Comparison of ENCODE assay signal across 20 cellular contexts in genomic region chrX:47608130-47608810, GRCh38. TPM values are rescaled to one million over a fixed set of nuclear protein-coding genes. Genes with fewer than 3 reads are reported as not detected.
DNase-seq lines count a peak whose midpoint lies in the region; ATAC-seq and TF ChIP-seq lines count a peak whose summit lies in the region.
"Had no signal": no experiment of that assay in that cellular context is flagged by ENCODE, and none has a peak within 500 bp of the region (broad histone marks: within the 10 kb centered on the region; RNA-seq: fewer than 3 reads in every experiment).

No MANE protein-coding gene starts in this region.

- in situ Hi-C loops in KBM-7 (cut with MboI; ENCODE audit: low pct_unique_long_range_greater_than_20kb, low sequenced_read_pairs): no loop called here

- no peak overlapping the region for H3K4me3 ChIP-seq in MG63
- H3K4me3 ChIP-seq: breast epithelium, transverse colon had no signal

- H3K9me3 Mint-ChIP-seq in CD14-positive monocyte: peaks cover 0 to 7% (median 0%) of the 10 kb centered on the region in 7 donors
- no peaks in the 10 kb centered on the region for H3K9me3 Mint-ChIP-seq in dendritic cell treated with granulocyte-macrophage colony-stimulating factor and Interleukin-4, amounts not matched to agents 40 ng/mL and 50 ng/mL, for 4 days
- peaks cover 51% of the 10 kb centered on the region for H3K9me3 Mint-ChIP-seq in nephron progenitor cell
- H3K9me3 Mint-ChIP-seq: activated T-helper 17 cell treated with anti-CD3 and anti-CD28 coated beads, Interleukin-2, amount 50 U/mL, for 72 hours; stimulated activated memory B cell treated with anti-CD40 and anti-IgM and Interleukin-4, amounts not matched to agents 10 μg/mL and 1 μg/mL and 100 μg/mL, for 72 hours had no signal

- no peaks in the 10 kb centered on the region for H3K36me3 ChIP-seq in MG63
- H3K36me3 ChIP-seq: breast epithelium, transverse colon had no signal

- no peaks in the 10 kb centered on the region for H3K27me3 ChIP-seq in MG63
- H3K27me3 ChIP-seq: foreskin keratinocyte, transverse colon had no signal

- peaks cover 41% of the 10 kb centered on the region for H3K4me1 Mint-ChIP-seq in CD14-positive monocyte
- peaks cover 40% of the 10 kb centered on the region for H3K4me1 Mint-ChIP-seq in dendritic cell treated with granulocyte-macrophage colony-stimulating factor and Interleukin-4, amounts not matched to agents 40 ng/mL and 50 ng/mL, for 4 days (ENCODE audit: low read depth)
- peaks cover 11% of the 10 kb centered on the region for H3K4me1 Mint-ChIP-seq in nephron progenitor cell
- H3K4me1 Mint-ChIP-seq: activated T-helper 17 cell treated with anti-CD3 and anti-CD28 coated beads, Interleukin-2, amount 50 U/mL, for 72 hours had no signal

- H3K27ac Mint-ChIP-seq in CD14-positive monocyte (peak overlapping the region in 6 of 7 donors; percentile 60 to 84 (median 76)), nephron progenitor cell (peak overlapping the region; percentile 30)
- peak overlapping the region; percentile 55 for H3K27ac Mint-ChIP-seq in dendritic cell treated with granulocyte-macrophage colony-stimulating factor and Interleukin-4, amounts not matched to agents 40 ng/mL and 50 ng/mL, for 4 days
- H3K27ac Mint-ChIP-seq: activated T-helper 17 cell treated with anti-CD3 and anti-CD28 coated beads, Interleukin-2, amount 50 U/mL, for 72 hours; stimulated activated memory B cell treated with anti-CD40 and anti-IgM and Interleukin-4, amounts not matched to agents 10 μg/mL and 1 μg/mL and 100 μg/mL, for 72 hours had no signal

- ATAC-seq in GM21390 (IDR thresholded peaks at IDR 0.05; ENCODE audit: unreplicated experiment): no peak
- ATAC-seq: activated T-helper 17 cell treated with anti-CD3 and anti-CD28 coated beads, Interleukin-2, amount 50 U/mL, for 72 hours; foreskin keratinocyte; sciatic nerve; stimulated activated memory B cell treated with anti-CD40 and anti-IgM and Interleukin-4, amounts not matched to agents 10 μg/mL and 1 μg/mL and 100 μg/mL, for 72 hours had no signal

- no peaks in the 10 kb centered on the region for H3K9me3 ChIP-seq in MG63
- H3K9me3 ChIP-seq: breast epithelium, transverse colon had no signal

- peak overlapping the region; percentile 37 to 71 for H3K4me3 Mint-ChIP-seq in CD14-positive monocyte
- peak overlapping the region; percentile 31 for H3K4me3 Mint-ChIP-seq in dendritic cell treated with granulocyte-macrophage colony-stimulating factor and Interleukin-4, amounts not matched to agents 40 ng/mL and 50 ng/mL, for 4 days
- H3K4me3 Mint-ChIP-seq in nephron progenitor cell: peak overlapping the region; percentile 28
- H3K4me3 Mint-ChIP-seq: activated T-helper 17 cell treated with anti-CD3 and anti-CD28 coated beads, Interleukin-2, amount 50 U/mL, for 72 hours; stimulated activated memory B cell treated with anti-CD40 and anti-IgM and Interleukin-4, amounts not matched to agents 10 μg/mL and 1 μg/mL and 100 μg/mL, for 72 hours had no signal

- no peak for TF ChIP-seq CTCF in CD14-positive monocyte (IDR thresholded peaks at IDR 0.05)
- TF ChIP-seq CTCF in nephron progenitor cell (IDR thresholded peaks at IDR 0.05): no peak

- H3K27me3 Mint-ChIP-seq in CD14-positive monocyte (ENCODE audit: low read depth in 3 of 3): peaks cover 0 to 5% (median 0%) of the 10 kb centered on the region in 3 donors
- no peaks in the 10 kb centered on the region for H3K27me3 Mint-ChIP-seq in dendritic cell treated with granulocyte-macrophage colony-stimulating factor and Interleukin-4, amounts not matched to agents 40 ng/mL and 50 ng/mL, for 4 days
- peaks cover 4% of the 10 kb centered on the region for H3K27me3 Mint-ChIP-seq in nephron progenitor cell (ENCODE audit: low read depth, poor library complexity)
- H3K27me3 Mint-ChIP-seq: activated T-helper 17 cell treated with anti-CD3 and anti-CD28 coated beads, Interleukin-2, amount 50 U/mL, for 72 hours had no signal

- DNase-seq in CD14-positive monocyte (ENCODE audit: low spot score): no peak
- DNase-seq in KBM-7: peak; percentile 88
- DNase-seq in nephron progenitor cell: peak; percentile 12
- DNase-seq in activated CD4-positive, alpha-beta T cell treated with anti-CD3 and anti-CD28 coated beads, Interleukin-2, amount 50 U/mL, for 48 hours: no peak
- DNase-seq in DMS53 (lab: John Stamatoyannopoulos, UW): no peak
- no peak for DNase-seq in MG63
- DNase-seq: dermis blood vessel endothelial cell, foreskin keratinocyte, NCI-H1417, NCI-H69, SIG-M5, transverse colon had no signal

- intact Hi-C loops in CD14-positive monocyte (cut with micrococcal nuclease): no loop called here
- intact Hi-C loops in dendritic cell treated with granulocyte-macrophage colony-stimulating factor and Interleukin-4, amounts not matched to agents 40 ng/mL and 50 ng/mL, for 4 days (cut with micrococcal nuclease): no loop called here

- H3K36me3 Mint-ChIP-seq in CD14-positive monocyte (no peaks in the 10 kb centered on the region), nephron progenitor cell (ENCODE audit: low read depth) (no peaks in the 10 kb centered on the region)
- no peaks in the 10 kb centered on the region for H3K36me3 Mint-ChIP-seq in dendritic cell treated with granulocyte-macrophage colony-stimulating factor and Interleukin-4, amounts not matched to agents 40 ng/mL and 50 ng/mL, for 4 days (ENCODE audit: low read depth)
- H3K36me3 Mint-ChIP-seq: stimulated activated memory B cell treated with anti-CD40 and anti-IgM and Interleukin-4, amounts not matched to agents 10 μg/mL and 1 μg/mL and 100 μg/mL, for 72 hours had no signal

RNA-seq across cellular contexts. Expression of gene SYN1, which starts 11.4 kb away (rescaled TPM):
- under 1 TPM; 0.11 to 0.29 TPM for polyA plus RNA-seq in CD14-positive monocyte
- total RNA-seq in MG63 (2014; rRNA removed; shearing (Covaris generic); ENCODE audit: low replicate concordance): 0.26 TPM in 1 of 2 replicates, not detected in the other
- total RNA-seq: breast epithelium, dermis blood vessel endothelial cell, HT-29, OCI-LY7 had no signal

RNA-seq across cellular contexts. Expression of gene CFP, which starts 21.5 kb away (rescaled TPM):
- polyA plus RNA-seq in CD14-positive monocyte: 100 to 1,000 TPM; 461 to 491 TPM
- not detected in 2 replicates for total RNA-seq in MG63 (2014; rRNA removed; shearing (Covaris generic); ENCODE audit: low replicate concordance)

RNA-seq across cellular contexts. Expression of gene TIMP1, which starts 26.0 kb away (rescaled TPM):
- 100 to 1,000 TPM; 591 to 682 TPM for polyA plus RNA-seq in CD14-positive monocyte
- total RNA-seq in MG63 (2014; rRNA removed; shearing (Covaris generic); ENCODE audit: low replicate concordance): 162 and 333 TPM in 2 replicates
- total RNA-seq: OCI-LY7 had no signal

RNA-seq across cellular contexts. Expression of gene ELK1, which starts 42.1 kb away (rescaled TPM):
- polyA plus RNA-seq in CD14-positive monocyte: 10 to 100 TPM in 1 of 2 donors, 1 to 10 TPM in 1; 9.5 to 10.7 TPM
- 33.2 and 39.4 TPM in 2 replicates for total RNA-seq in MG63 (2014; rRNA removed; shearing (Covaris generic); ENCODE audit: low replicate concordance)

RNA-seq across cellular contexts. Expression of gene ARAF, which starts 47.3 kb away (rescaled TPM):
- polyA plus RNA-seq in CD14-positive monocyte: 10 to 100 TPM; 49.7 to 68.6 TPM
- total RNA-seq in MG63 (2014; rRNA removed; shearing (Covaris generic); ENCODE audit: low replicate concordance): 2.0 and 9.3 TPM in 2 replicates

Comparison
In these comparisons a context has a peak if more than half of its experiments do, and no peak if none do; other contexts are left out.
1. DNase-seq: peak in KBM-7 (single experiment) and nephron progenitor cell (single experiment); none in CD14-positive monocyte (single experiment), activated CD4-positive, alpha-beta T cell treated with anti-CD3 and anti-CD28 coated beads, Interleukin-2, amount 50 U/mL, for 48 hours (0 of 2), DMS53 (single experiment) and MG63 (single experiment).
2. Peak in every context shown above with its lines, with median percentiles within 50 percentile points of each other: H3K27ac Mint-ChIP-seq and H3K4me3 Mint-ChIP-seq.